Comparison of ENCODE assay signal across 2 cellular contexts in the genomic region with DNA sequence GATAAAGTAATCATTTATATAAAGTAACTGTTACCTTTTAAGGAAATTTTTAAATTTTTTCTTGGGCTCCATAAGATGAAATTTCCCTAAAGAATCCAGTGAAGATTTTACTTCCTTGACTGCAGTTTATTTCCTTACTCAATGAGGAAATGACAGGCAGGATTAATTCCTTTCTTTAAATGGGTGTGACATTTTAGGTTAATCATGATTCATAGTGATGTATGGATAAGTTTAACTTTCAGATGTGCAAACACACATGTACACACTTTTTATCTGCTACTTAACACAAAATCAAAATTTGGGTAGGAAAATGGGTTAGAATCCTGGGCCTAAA.
TF ChIP-seq lines count a peak whose summit lies in the region.

No MANE protein-coding gene starts in this region.

TF ChIP-seq in SK-N-SH, 30 proteins besides CTCF, POLR2A, EP300 and RAD21 (continued from another document):
- TF ChIP-seq TAF1 (IDR thresholded peaks at IDR 0.05; ENCODE audit: borderline replicate concordance, low read depth, low read length) (no peak), RCOR1 (IDR thresholded peaks at IDR 0.05; ENCODE audit: low read length) (no peak)

TF ChIP-seq in SK-N-SH treated with all-trans-retinoic acid at 6 μM for 48 hours, 23 proteins besides CTCF, POLR2A, EP300 and RAD21 (continued from another document):
- TF ChIP-seq ZNF565 (CRISPR knock-in tag; conservative IDR thresholded peaks at IDR 0.05; ENCODE audit: low read depth) (no peak), ISL1 (CRISPR knock-in tag; IDR thresholded peaks at IDR 0.05) (no peak), TOX (CRISPR knock-in tag; IDR thresholded peaks at IDR 0.05; ENCODE audit: borderline replicate concordance) (no peak), RARB (CRISPR knock-in tag; IDR thresholded peaks at IDR 0.05) (no peak), ARNTL (CRISPR knock-in tag; IDR thresholded peaks at IDR 0.05; ENCODE audit: borderline replicate concordance, low read depth) (no peak)
